In genomic region chr2:213247566-213247965, GRCh38 we compare ENCODE assay signal across 19 cellular contexts. TPM values are rescaled to one million over a fixed set of nuclear protein-coding genes. Genes with fewer than 3 reads are reported as not detected.
DNase-seq lines count a peak whose midpoint lies in the region; ATAC-seq and TF ChIP-seq lines count a peak whose summit lies in the region.
"Had no signal": no experiment of that assay in that cellular context is flagged by ENCODE, and none has a peak within 500 bp of the region (broad histone marks: within the 10 kb centered on the region; RNA-seq: fewer than 3 reads in every experiment).

No MANE protein-coding gene starts in this region.

- peaks cover 23 to 54% (median 33%) of the 10 kb centered on the region in 4 donors for H3K4me1 Mint-ChIP-seq in CD4-positive, CD25-positive, alpha-beta regulatory T cell
- H3K4me1 Mint-ChIP-seq in type B pancreatic cell (ENCODE audit: unreplicated experiment), result peaks cover 7% of the 10 kb centered on the region

- no peaks in the 10 kb centered on the region for H3K36me3 ChIP-seq in CD4-positive, CD25-positive, alpha-beta regulatory T cell (ENCODE audit: control insufficient read depth, insufficient read depth, low read length)
- H3K36me3 ChIP-seq: BLaER1 treated with 17β-estradiol and CSF1 and Interleukin-3, amounts not matched to agents 10 nM and 100 nM had no signal

- H3K4me3 ChIP-seq in CD4-positive, CD25-positive, alpha-beta regulatory T cell (ENCODE audit: low read depth, low read length), result no peak overlapping the region
- no peak overlapping the region for H3K4me3 ChIP-seq in fibroblast of mammary gland (ENCODE audit: control insufficient read depth, low read depth, low read length)
- H3K4me3 ChIP-seq: BLaER1 treated with 17β-estradiol and CSF1 and Interleukin-3, amounts not matched to agents 10 nM and 100 nM had no signal

- intact Hi-C loops in posterior vena cava (cut with DNase I), result no loop called here

- ATAC-seq in CD4-positive, CD25-positive, alpha-beta regulatory T cell (ENCODE audit: low read depth in 2 of 2), result no peak
- ATAC-seq: Panc1 had no signal

- H3K27me3 ChIP-seq in CD4-positive, CD25-positive, alpha-beta regulatory T cell (ENCODE audit: control insufficient read depth, insufficient read depth, low read length), result no peaks in the 10 kb centered on the region
- H3K27me3 ChIP-seq: BLaER1 treated with 17β-estradiol and CSF1 and Interleukin-3, amounts not matched to agents 10 nM and 100 nM had no signal

- H3K36me3 Mint-ChIP-seq in CD4-positive, CD25-positive, alpha-beta regulatory T cell, result no peaks in the 10 kb centered on the region
- no peaks in the 10 kb centered on the region for H3K36me3 Mint-ChIP-seq in type B pancreatic cell
- H3K36me3 Mint-ChIP-seq: CD8-positive, alpha-beta memory T cell had no signal

- peaks cover 37% of the 10 kb centered on the region for H3K4me1 ChIP-seq in CD4-positive, CD25-positive, alpha-beta regulatory T cell (ENCODE audit: control insufficient read depth, insufficient read depth, low read length, poor library complexity, severe bottlenecking)

- H3K27ac Mint-ChIP-seq in CD4-positive, CD25-positive, alpha-beta regulatory T cell, result peak overlapping the region in 2 of 3 donors; percentile 18 to 35
- peak overlapping the region; percentile 93 for H3K27ac Mint-ChIP-seq in type B pancreatic cell
- H3K27ac Mint-ChIP-seq: CD8-positive, alpha-beta memory T cell; HFFc6 had no signal

- no peak overlapping the region for H3K4me3 Mint-ChIP-seq in CD4-positive, CD25-positive, alpha-beta regulatory T cell
- no peak overlapping the region for H3K4me3 Mint-ChIP-seq in type B pancreatic cell
- H3K4me3 Mint-ChIP-seq: CD8-positive, alpha-beta memory T cell; HFFc6 had no signal

- DNase-seq in CD4-positive, CD25-positive, alpha-beta regulatory T cell, result no peak
- DNase-seq in NCI-H69 (lab: John Stamatoyannopoulos, UW) (peak; percentile 1), fibroblast of mammary gland (ENCODE audit: low read depth) (peak; percentile 34), type B pancreatic cell (ENCODE audit: extremely low spot score, unreplicated experiment) (no peak), NCI-H1694 (lab: John Stamatoyannopoulos, UW) (no peak), posterior vena cava (ENCODE audit: low spot score) (no peak)
- DNase-seq in activated CD4-positive, alpha-beta T cell treated with anti-CD3 and anti-CD28 coated beads, Interleukin-2, amount 50 U/mL, for 4 hours, result no peak
- DNase-seq: ACHN; Calu3; CD8-positive, alpha-beta memory T cell; GDM1; HFFc6; MM.1S; NCI-H1048; NCI-H1417 treated with DMSO at 0.1 percent for 48 hours; NCI-H1930; SIG-M5 had no signal

- H3K27me3 Mint-ChIP-seq in CD4-positive, CD25-positive, alpha-beta regulatory T cell, result peaks cover 7% of the 10 kb centered on the region
- H3K27me3 Mint-ChIP-seq in type B pancreatic cell, result no peaks in the 10 kb centered on the region

- TF ChIP-seq CTCF in fibroblast of mammary gland (conservative IDR thresholded peaks at IDR 0.05; ENCODE audit: control insufficient read depth, insufficient read depth, low read depth, low read length) (no peak), type B pancreatic cell (conservative IDR thresholded peaks at IDR 0.05) (no peak)

- H3K9me3 Mint-ChIP-seq in CD4-positive, CD25-positive, alpha-beta regulatory T cell, result no peaks in the 10 kb centered on the region
- no peaks in the 10 kb centered on the region for H3K9me3 Mint-ChIP-seq in type B pancreatic cell
- H3K9me3 Mint-ChIP-seq: CD8-positive, alpha-beta memory T cell; HFFc6 had no signal

- no peak overlapping the region for H3K27ac ChIP-seq in CD4-positive, CD25-positive, alpha-beta regulatory T cell (ENCODE audit: insufficient read depth, low read length, poor library complexity, severe bottlenecking)
- H3K27ac ChIP-seq: BLaER1 treated with 17β-estradiol and CSF1 and Interleukin-3, amounts not matched to agents 10 nM and 100 nM had no signal

- no peaks in the 10 kb centered on the region for H3K9me3 ChIP-seq in CD4-positive, CD25-positive, alpha-beta regulatory T cell (ENCODE audit: control insufficient read depth in 2 of 2, low read length in 2 of 2)
- H3K9me3 ChIP-seq: BLaER1 treated with 17β-estradiol and CSF1 and Interleukin-3, amounts not matched to agents 10 nM and 100 nM had no signal

RNA-seq across cellular contexts. Expression of gene SPAG16, which starts 36.7 kb away (rescaled TPM):
- 7.7 TPM for total RNA-seq in CD4-positive, CD25-positive, alpha-beta regulatory T cell
- polyA plus RNA-seq in CD4-positive, CD25-positive, alpha-beta regulatory T cell, result 10 to 100 TPM; 18.5 to 21.1 (median 19.5) TPM
- 54.8 and 70.6 TPM in 2 replicates for total RNA-seq in type B pancreatic cell (ENCODE audit: low replicate concordance)
- total RNA-seq in posterior vena cava, result 10 to 100 TPM; 23.0 to 28.8 TPM

Comparison
In these comparisons a context has a peak if more than half of its experiments do, and no peak if none do; other contexts are left out.
1. DNase-seq: peak in NCI-H69 (single experiment) and fibroblast of mammary gland (single experiment); none in CD4-positive, CD25-positive, alpha-beta regulatory T cell (0 of 3), type B pancreatic cell (single experiment), activated CD4-positive, alpha-beta T cell treated with anti-CD3 and anti-CD28 coated beads, Interleukin-2, amount 50 U/mL, for 4 hours (0 of 2), NCI-H1694 (single experiment) and posterior vena cava (single experiment).